1 cellular context compared by ENCODE assay signal in the genomic region with DNA sequence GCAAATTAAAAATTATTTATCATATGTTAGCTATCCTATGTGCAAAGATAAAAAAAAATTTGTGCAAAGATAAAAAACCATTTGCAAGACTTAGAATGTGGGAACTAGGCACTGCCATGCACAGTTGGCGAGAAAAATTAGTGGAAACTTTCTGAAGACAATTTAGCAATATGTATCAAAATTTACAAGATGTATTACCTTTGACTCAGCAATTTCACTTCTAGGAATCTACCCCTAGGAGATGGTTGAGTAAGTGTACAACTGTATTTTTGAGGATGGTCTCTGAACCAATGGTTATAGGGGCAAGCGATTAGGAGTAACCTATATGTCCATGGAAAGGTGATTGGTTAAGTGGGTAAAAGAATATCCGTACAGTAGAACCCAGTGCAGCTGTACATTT.
TF ChIP-seq lines count a peak whose summit lies in the region.

No MANE protein-coding gene starts in this region.

TF ChIP-seq in IMR-90, 13 proteins besides CTCF, POLR2A, EP300 and RAD21:
- TF ChIP-seq MXI1 (IDR thresholded peaks at IDR 0.05; ENCODE audit: borderline replicate concordance, low read depth, low read length) (no peak), MAFK (IDR thresholded peaks at IDR 0.05; ENCODE audit: low read depth, low read length) (peak; percentile 7; the same call in 1 of the 2 replicates)
